In the genomic region with DNA sequence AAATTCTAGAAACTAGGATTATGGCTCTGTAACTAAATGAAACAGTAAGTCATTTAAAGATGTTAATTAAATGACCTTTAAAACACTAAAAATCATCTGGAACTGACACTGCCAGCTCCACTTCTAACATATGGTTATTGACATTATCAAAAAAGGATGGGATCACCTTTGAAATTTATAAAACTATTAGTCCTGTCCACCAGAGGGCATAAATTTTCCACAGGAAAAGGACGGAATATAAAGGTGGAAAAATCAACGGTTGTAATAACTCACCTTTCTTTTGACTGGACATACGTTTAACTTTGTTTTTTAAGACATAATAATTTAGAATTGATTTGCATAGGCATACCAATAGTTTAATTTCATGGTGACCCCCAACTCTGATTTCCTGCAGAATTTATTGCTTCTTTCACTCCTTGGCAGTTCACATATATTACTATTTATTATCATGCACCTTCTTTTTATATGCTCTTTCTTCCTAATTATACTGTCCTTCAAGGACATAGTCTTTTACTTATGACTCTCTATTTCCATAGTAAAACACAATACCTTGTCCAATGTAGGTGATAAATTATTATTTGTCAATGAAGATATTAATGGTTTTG, we compare ENCODE assay signal across 15 cellular contexts.
DNase-seq lines count a peak whose midpoint lies in the region; ATAC-seq and TF ChIP-seq lines count a peak whose summit lies in the region.
"Had no signal": no experiment of that assay in that cellular context is flagged by ENCODE, and none has a peak within 500 bp of the region (broad histone marks: within the 10 kb centered on the region; RNA-seq: fewer than 3 reads in every experiment).

No MANE protein-coding gene starts in this region.

- DNase-seq in DMS53 treated with DMSO at 0.1 percent for 48 hours (lab: John Stamatoyannopoulos, UW; ENCODE audit: unreplicated experiment) = peak; percentile 2
- DNase-seq in NCI-H146 (lab: John Stamatoyannopoulos, UW) = peak; percentile 16
- DNase-seq in brain microvascular endothelial cell = no peak
- DNase-seq in mesothelial cell of epicardium (ENCODE audit: low spot score in 2 of 2, unreplicated experiment in 2 of 2) = no peak
- DNase-seq in T-helper 2 cell = no peak
- no peak for DNase-seq in effector memory CD8-positive, alpha-beta T cell
- DNase-seq: activated T-cell treated with anti-CD3 and anti-CD28 coated beads, Interleukin-2, amount 50 U/mL, for 48 hours; anterior cingulate cortex; substantia nigra had no signal

- peaks cover 2% of the 10 kb centered on the region for H3K27me3 Mint-ChIP-seq in mesothelial cell of epicardium (ENCODE audit: low read depth)
- H3K27me3 Mint-ChIP-seq in effector memory CD8-positive, alpha-beta T cell = no peaks in the 10 kb centered on the region

- peak; percentile 29 for TF ChIP-seq CTCF in brain microvascular endothelial cell (IDR thresholded peaks at IDR 0.05; ENCODE audit: low read depth, low read length, missing control alignments)
- TF ChIP-seq CTCF in mesothelial cell of epicardium (IDR thresholded peaks at IDR 0.05; ENCODE audit: unreplicated experiment) = peak; percentile 64

- ATAC-seq in HG02798 (IDR thresholded peaks at IDR 0.05; ENCODE audit: poor library complexity, unreplicated experiment) (no peak), GM21360 (IDR thresholded peaks at IDR 0.05; ENCODE audit: unreplicated experiment) (no peak)
- no peak for ATAC-seq in effector memory CD8-positive, alpha-beta T cell (replicated peaks)
- ATAC-seq: HCT116, sciatic nerve had no signal

- H3K9me3 Mint-ChIP-seq in mesothelial cell of epicardium = no peaks in the 10 kb centered on the region
- peaks cover 2 to 8% of the 10 kb centered on the region in 2 donors for H3K9me3 Mint-ChIP-seq in effector memory CD8-positive, alpha-beta T cell

- H3K36me3 Mint-ChIP-seq in mesothelial cell of epicardium = no peaks in the 10 kb centered on the region
- no peaks in the 10 kb centered on the region for H3K36me3 Mint-ChIP-seq in effector memory CD8-positive, alpha-beta T cell (ENCODE audit: insufficient read depth)

- no peak overlapping the region for H3K4me3 ChIP-seq in brain microvascular endothelial cell (ENCODE audit: low read depth, low read length)
- H3K4me3 ChIP-seq: SJSA1 had no signal

- H3K36me3 ChIP-seq in brain microvascular endothelial cell (replicated peaks) = no peaks in the 10 kb centered on the region
- H3K36me3 ChIP-seq: SJSA1 had no signal

- H3K4me3 Mint-ChIP-seq in mesothelial cell of epicardium = no peak overlapping the region
- H3K4me3 Mint-ChIP-seq in effector memory CD8-positive, alpha-beta T cell = no peak overlapping the region

- H3K27ac ChIP-seq in brain microvascular endothelial cell = no peak overlapping the region
- H3K27ac ChIP-seq: epithelial cell of prostate, SJSA1 had no signal

- no peaks in the 10 kb centered on the region for H3K4me1 Mint-ChIP-seq in mesothelial cell of epicardium
- H3K4me1 Mint-ChIP-seq in effector memory CD8-positive, alpha-beta T cell (ENCODE audit: low read depth in 2 of 2) = no peaks in the 10 kb centered on the region

- H3K27ac Mint-ChIP-seq in mesothelial cell of epicardium = no peak overlapping the region
- no peak overlapping the region for H3K27ac Mint-ChIP-seq in effector memory CD8-positive, alpha-beta T cell

- no peaks in the 10 kb centered on the region for H3K27me3 ChIP-seq in brain microvascular endothelial cell (replicated peaks)
- H3K27me3 ChIP-seq: SJSA1 had no signal

- in situ Hi-C loops in brain microvascular endothelial cell (cut with HindIII; ENCODE audit: low pct_ligation_motif_present, low sequenced_read_pairs) = no loop called here

Comparison
In these comparisons a context has a peak if more than half of its experiments do, and no peak if none do; other contexts are left out.
1. DNase-seq: peak in DMS53 treated with DMSO at 0.1 percent for 48 hours (single experiment) and NCI-H146 (single experiment); none in brain microvascular endothelial cell (single experiment), mesothelial cell of epicardium (0 of 2), T-helper 2 cell (0 of 5) and effector memory CD8-positive, alpha-beta T cell (0 of 3).